ENCODE assay signal across 9 cellular contexts in the genomic region with DNA sequence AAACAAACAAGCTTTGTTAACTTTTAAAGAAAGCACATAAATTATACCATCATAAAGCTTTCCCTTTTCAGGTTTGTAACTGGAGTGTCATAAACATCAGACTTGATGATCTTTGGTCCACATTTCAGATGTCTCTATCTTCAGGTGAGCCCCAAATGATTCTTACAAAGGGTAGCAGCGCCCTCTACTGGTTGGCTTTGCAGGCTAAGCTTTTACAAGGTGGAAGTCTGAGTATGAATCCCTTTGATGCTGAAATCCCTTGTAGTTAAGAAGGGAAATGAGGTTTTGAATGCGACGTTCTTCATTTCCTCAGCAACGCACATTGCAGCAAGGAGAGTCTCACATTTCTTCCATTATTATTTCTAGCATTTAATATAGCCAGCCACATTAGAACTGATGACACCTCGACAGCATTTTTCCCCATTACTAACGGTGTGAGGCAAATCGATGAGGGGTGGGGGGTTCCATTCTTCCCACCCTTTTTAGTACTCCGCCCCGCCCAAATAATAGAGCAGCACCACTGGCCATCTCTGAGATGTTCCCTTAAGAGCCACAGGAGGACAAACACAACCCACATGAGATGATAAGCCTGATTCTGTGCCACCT.
DNase-seq lines count a peak whose midpoint lies in the region; ATAC-seq, FAIRE-seq and TF ChIP-seq lines count a peak whose summit lies in the region.
"Had no signal": no experiment of that assay in that cellular context is flagged by ENCODE, and none has a peak within 500 bp of the region (broad histone marks: within the 10 kb centered on the region; RNA-seq: fewer than 3 reads in every experiment).

No MANE protein-coding gene starts in this region.

- no peak overlapping the region for H3K4me2 ChIP-seq in mesenchymal stem cell (ENCODE audit: low read length, poor library complexity, severe bottlenecking)

- no peak overlapping the region for H2BK15ac ChIP-seq in mesenchymal stem cell (ENCODE audit: low read depth, poor library complexity, severe bottlenecking)

- intact Hi-C loops in CD4-positive, alpha-beta T cell (cut with DNase I, micrococcal nuclease) = loop anchor here (2.0 to 5.0 kb wide), 3 partner anchors 1441 to 1707 kb away; no protein-coding TSS in a partner anchor
- intact Hi-C loops in activated CD4-positive, alpha-beta T cell treated with anti-CD3 and anti-CD28 coated beads, Interleukin-2, amount 10 ng/mL, durations not matched to agents 24 days and 14 days (cut with micrococcal nuclease) = loop anchor here (5.0 kb wide), 1 partner anchor 896 kb away; no protein-coding TSS in a partner anchor

- no peaks in the 10 kb centered on the region for H3K79me1 ChIP-seq in mesenchymal stem cell (replicated peaks; ENCODE audit: low read length, poor library complexity, severe bottlenecking)

- H4K8ac ChIP-seq in mesenchymal stem cell (ENCODE audit: low read length) = no peak overlapping the region

- peak; percentile 31 to 58 (median 45) for DNase-seq in CD4-positive, alpha-beta T cell
- DNase-seq in GM19239 (ENCODE audit: insufficient read length, low spot score) (peak; percentile 26), NCI-H460 (ENCODE audit: extremely low read depth, low read depth) (peak; percentile 71), dermis blood vessel endothelial cell (peak; percentile 89), mesenchymal stem cell (peak; percentile 61)
- DNase-seq in activated CD4-positive, alpha-beta T cell treated with anti-CD3 and anti-CD28 coated beads, Interleukin-2, amount 10 ng/mL, durations not matched to agents 24 days and 14 days = peak; percentile 92
- peak; percentile 57 for DNase-seq in stimulated activated CD8-positive, alpha-beta memory T cell treated with anti-CD3 and anti-CD28 coated beads, Interleukin-4, amount 100 ng/mL, for 24 hours (ENCODE audit: low read depth)

- H3K27me3 Mint-ChIP-seq in CD4-positive, alpha-beta T cell = peaks cover 9% of the 10 kb centered on the region
- peaks cover 4% of the 10 kb centered on the region for H3K27me3 Mint-ChIP-seq in activated CD4-positive, alpha-beta T cell treated with anti-CD3 and anti-CD28 coated beads, Interleukin-2, amount 10 ng/mL, durations not matched to agents 24 days and 14 days

- POLR2A ChIA-PET in CD4-positive, alpha-beta T cell (lab: Charles Lee) = no interaction called here

- no peak overlapping the region for H3K9ac ChIP-seq in mesenchymal stem cell (ENCODE audit: low read length)

- CTCF ChIA-PET in CD4-positive, alpha-beta T cell (lab: Charles Lee) = interaction anchor here (0.6 to 1.6 kb wide), 3 partner anchors 10 to 1708 kb away, joined by 3 to 4 read pairs (median 4); no protein-coding TSS in a partner anchor

- no peak overlapping the region for H3K27ac ChIP-seq in CD4-positive, alpha-beta T cell (ENCODE audit: low read depth, low read length)
- H3K27ac ChIP-seq in mesenchymal stem cell (ENCODE audit: low read length, poor library complexity, severe bottlenecking) = no peak overlapping the region

- no peaks in the 10 kb centered on the region for H3K27me3 ChIP-seq in CD4-positive, alpha-beta T cell (ENCODE audit: control insufficient read depth, insufficient read depth, low read length)
- peaks cover 4 to 8% of the 10 kb centered on the region in 2 experiments for H3K27me3 ChIP-seq in mesenchymal stem cell (ENCODE audit: control insufficient read depth in 1 of 2, insufficient read depth in 1 of 2, low read length in 2 of 2)

- no peak overlapping the region for H3K4me3 ChIP-seq in mesenchymal stem cell (ENCODE audit: insufficient read depth in 1 of 2, low read depth in 1 of 2, low read length in 2 of 2)

- FAIRE-seq in GM19239 (lab: Jason Lieb, UNC) = peak; percentile 95
- FAIRE-seq: TTC549 had no signal

- no peak overlapping the region for H2AFZ ChIP-seq in mesenchymal stem cell (ENCODE audit: low read depth, low read length)

- no peaks in the 10 kb centered on the region for H3K4me1 Mint-ChIP-seq in CD4-positive, alpha-beta T cell (ENCODE audit: low read depth)
- no peaks in the 10 kb centered on the region for H3K4me1 Mint-ChIP-seq in activated CD4-positive, alpha-beta T cell treated with anti-CD3 and anti-CD28 coated beads, Interleukin-2, amount 10 ng/mL, durations not matched to agents 24 days and 14 days

- H3K36me3 ChIP-seq in mesenchymal stem cell (ENCODE audit: control insufficient read depth in 1 of 2, insufficient read depth in 2 of 2, low read depth in 1 of 2, low read length in 2 of 2) = no peaks in the 10 kb centered on the region

- peak; percentile 57 for ATAC-seq in CD4-positive, alpha-beta T cell (ENCODE audit: poor library complexity)
- peak; percentile 69 for ATAC-seq in HG03439 (IDR thresholded peaks at IDR 0.05; ENCODE audit: unreplicated experiment)

- no peak overlapping the region for H3K4me3 Mint-ChIP-seq in CD4-positive, alpha-beta T cell
- no peak overlapping the region for H3K4me3 Mint-ChIP-seq in activated CD4-positive, alpha-beta T cell treated with anti-CD3 and anti-CD28 coated beads, Interleukin-2, amount 10 ng/mL, durations not matched to agents 24 days and 14 days

- WGBS in mesenchymal stem cell = 56% methylated on average over 7 of the region's 9 CpGs

- H2BK12ac ChIP-seq in mesenchymal stem cell (ENCODE audit: low read length in 2 of 2) = no peak overlapping the region

- H3K4ac ChIP-seq in mesenchymal stem cell (ENCODE audit: low read depth in 1 of 2, low read length in 2 of 2) = no peak overlapping the region

- no peaks in the 10 kb centered on the region for H3K9me3 Mint-ChIP-seq in CD4-positive, alpha-beta T cell
- H3K9me3 Mint-ChIP-seq in activated CD4-positive, alpha-beta T cell treated with anti-CD3 and anti-CD28 coated beads, Interleukin-2, amount 10 ng/mL, durations not matched to agents 24 days and 14 days = no peaks in the 10 kb centered on the region

- no peaks in the 10 kb centered on the region for H3K36me3 Mint-ChIP-seq in CD4-positive, alpha-beta T cell (ENCODE audit: low read depth)
- H3K36me3 Mint-ChIP-seq in activated CD4-positive, alpha-beta T cell treated with anti-CD3 and anti-CD28 coated beads, Interleukin-2, amount 10 ng/mL, durations not matched to agents 24 days and 14 days (ENCODE audit: low read depth) = no peaks in the 10 kb centered on the region

- no peak overlapping the region for H3K27ac Mint-ChIP-seq in CD4-positive, alpha-beta T cell
- H3K27ac Mint-ChIP-seq in activated CD4-positive, alpha-beta T cell treated with anti-CD3 and anti-CD28 coated beads, Interleukin-2, amount 10 ng/mL, durations not matched to agents 24 days and 14 days = no peak overlapping the region

- H3K14ac ChIP-seq in mesenchymal stem cell (ENCODE audit: low read length in 2 of 2) = no peak overlapping the region

- H3K23ac ChIP-seq in mesenchymal stem cell (ENCODE audit: low read length in 2 of 2) = no peak overlapping the region

- no peak overlapping the region for H3K18ac ChIP-seq in mesenchymal stem cell (ENCODE audit: low read depth in 1 of 2, low read length in 2 of 2)

- H3K4me1 ChIP-seq in mesenchymal stem cell (ENCODE audit: control insufficient read depth, insufficient read depth, low read depth, low read length) = no peaks in the 10 kb centered on the region

- no peaks in the 10 kb centered on the region for H3K9me3 ChIP-seq in CD4-positive, alpha-beta T cell (ENCODE audit: control insufficient read depth, low read length)
- H3K9me3 ChIP-seq in mesenchymal stem cell (ENCODE audit: control insufficient read depth, low read length) = no peaks in the 10 kb centered on the region

- no peak overlapping the region for H4K91ac ChIP-seq in mesenchymal stem cell (ENCODE audit: low read length)

- no peak overlapping the region for H2BK5ac ChIP-seq in mesenchymal stem cell (ENCODE audit: low read depth, low read length, poor library complexity, severe bottlenecking)

- TF ChIP-seq CTCF in CD4-positive, alpha-beta T cell (IDR thresholded peaks at IDR 0.05) = peak; percentile 69

- H2BK120ac ChIP-seq in mesenchymal stem cell (ENCODE audit: low read depth, low read length) = no peak overlapping the region

- H2AK5ac ChIP-seq in mesenchymal stem cell (ENCODE audit: low read length, severe bottlenecking) = no peak overlapping the region

Comparison
In these comparisons a context has a peak if more than half of its experiments do, and no peak if none do; other contexts are left out.
1. DNase-seq: peak in every context shown above with its lines; median percentile 92 in activated CD4-positive, alpha-beta T cell treated with anti-CD3 and anti-CD28 coated beads, Interleukin-2, amount 10 ng/mL, durations not matched to agents 24 days and 14 days; 89 in dermis blood vessel endothelial cell; 71 in NCI-H460; 61 in mesenchymal stem cell; 57 in stimulated activated CD8-positive, alpha-beta memory T cell treated with anti-CD3 and anti-CD28 coated beads, Interleukin-4, amount 100 ng/mL, for 24 hours; 45 in CD4-positive, alpha-beta T cell; 26 in GM19239.